8 cellular contexts compared by ENCODE assay signal in genomic region chr7:140646931-140647647, GRCh38. TPM values are rescaled to one million over a fixed set of nuclear protein-coding genes. Genes with fewer than 3 reads are reported as not detected.
DNase-seq lines count a peak whose midpoint lies in the region; ATAC-seq, FAIRE-seq and TF ChIP-seq lines count a peak whose summit lies in the region.

No MANE protein-coding gene starts in this region.

- H3K36me3 ChIP-seq in MG63 (no peaks in the 10 kb centered on the region), ectodermal cell (ENCODE audit: control insufficient read depth, insufficient read depth, low read length) (no peaks in the 10 kb centered on the region), mesendoderm (ENCODE audit: control insufficient read depth, insufficient read depth, low read length) (no peaks in the 10 kb centered on the region)

- no peak overlapping the region for H3K4ac ChIP-seq in mesendoderm (ENCODE audit: low read depth, low read length)

- H3K4me3 ChIP-seq in MG63 (no peak overlapping the region), ectodermal cell (ENCODE audit: insufficient read depth, low read depth, low read length) (no peak overlapping the region), mesendoderm (ENCODE audit: low read length) (no peak overlapping the region)

- no peaks in the 10 kb centered on the region for H3K27me3 ChIP-seq in MG63
- H3K27me3 ChIP-seq in ectodermal cell (ENCODE audit: control insufficient read depth, insufficient read depth, low read length, poor library complexity, severe bottlenecking): peaks cover 5% of the 10 kb centered on the region
- H3K27me3 ChIP-seq in mesendoderm (ENCODE audit: insufficient read depth, low read length, poor library complexity): no peaks in the 10 kb centered on the region

- no peak overlapping the region for H3K27ac Mint-ChIP-seq in T-cell

- H3K9me3 ChIP-seq in MG63 (no peaks in the 10 kb centered on the region), ectodermal cell (ENCODE audit: control insufficient read depth, low read length) (no peaks in the 10 kb centered on the region)

- no peak overlapping the region for H3K4me2 ChIP-seq in mesendoderm (ENCODE audit: low read length)

- no peaks in the 10 kb centered on the region for H3K79me1 ChIP-seq in mesendoderm (ENCODE audit: low read length)

- no peak overlapping the region for H4K8ac ChIP-seq in mesendoderm (ENCODE audit: low read depth, low read length)

- H2AK5ac ChIP-seq in mesendoderm (ENCODE audit: low read length): no peak overlapping the region

- no peak overlapping the region for H3K56ac ChIP-seq in mesendoderm (ENCODE audit: low read length)

- DNase-seq in activated CD4-positive, CD25-positive, alpha-beta regulatory T cell treated with anti-CD3 and anti-CD28 coated beads, Interleukin-2, amount 50 U/mL, for 72 hours: no peak
- DNase-seq in MG63: peak; percentile 48
- peak in 22 of 34 experiments; percentile 12 to 46 (median 22) for DNase-seq in T-cell
- peak; percentile 89 for DNase-seq in mesendoderm
- DNase-seq in H54 (ENCODE audit: insufficient read length, low spot score): no peak

- H2BK120ac ChIP-seq in mesendoderm (ENCODE audit: low read depth, low read length): no peak overlapping the region

- no peak overlapping the region for H3K9ac ChIP-seq in mesendoderm (ENCODE audit: low read length)

- H3K18ac ChIP-seq in mesendoderm (ENCODE audit: low read length): no peak overlapping the region

- H2BK15ac ChIP-seq in mesendoderm (replicated peaks; ENCODE audit: low read depth): no peak overlapping the region

- no peaks in the 10 kb centered on the region for H3K9me3 Mint-ChIP-seq in T-cell

- POLR2A ChIA-PET in T-cell (lab: Charles Lee): no interaction called here

- WGBS in ectodermal cell, 2 experiments: 30 to 37% methylated on average over 8 of the region's 8 CpGs
- no CpG with 5 or more reads among the region's 8 CpGs for WGBS in mesendoderm (ENCODE audit: extremely low coverage, insufficient coverage, low lambda C conversion rate)

- FAIRE-seq in H54 (lab: Jason Lieb, UNC): no peak

- no peak overlapping the region for H3K23ac ChIP-seq in mesendoderm (ENCODE audit: low read length)

- peaks cover 18 to 22% of the 10 kb centered on the region in 2 donors for H3K27me3 Mint-ChIP-seq in T-cell

- H3K36me3 Mint-ChIP-seq in T-cell: no peaks in the 10 kb centered on the region

- no peak overlapping the region for H4K5ac ChIP-seq in mesendoderm (ENCODE audit: low read length)

- CTCF ChIA-PET in T-cell (lab: Charles Lee): interaction anchor here (0.6 to 0.8 kb wide), 3 partner anchors 122 to 1948 kb away, joined by 3 to 7 read pairs (median 4); no protein-coding TSS in a partner anchor

- peak; percentile 70 to 80 for ATAC-seq in activated CD4-positive, CD25-positive, alpha-beta regulatory T cell treated with anti-CD3 and anti-CD28 coated beads, Interleukin-2, amount 50 U/mL, for 24 hours
- ATAC-seq in GM21825 (IDR thresholded peaks at IDR 0.05; ENCODE audit: unreplicated experiment): peak; percentile 76
- peak; percentile 83 to 92 (median 88) for ATAC-seq in T-cell (replicated peaks in 1 of 4)

- H3K4me1 Mint-ChIP-seq in T-cell: peaks cover 5 to 7% (median 7%) of the 10 kb centered on the region in 3 donors

- peaks cover 8% of the 10 kb centered on the region for H3K4me1 ChIP-seq in ectodermal cell (ENCODE audit: control insufficient read depth, insufficient read depth, low read length)
- H3K4me1 ChIP-seq in mesendoderm (ENCODE audit: control insufficient read depth, low read depth, low read length): no peaks in the 10 kb centered on the region

- H3K79me2 ChIP-seq in mesendoderm (ENCODE audit: control insufficient read depth, insufficient read depth, low read length): no peaks in the 10 kb centered on the region

- TF ChIP-seq POLR2A in H54 (IDR thresholded peaks at IDR 0.05; ENCODE audit: low read depth, low read length): no peak

- no peak overlapping the region for H3K4me3 Mint-ChIP-seq in T-cell

- H2BK5ac ChIP-seq in mesendoderm (ENCODE audit: low read length): no peak overlapping the region

- H3K27ac ChIP-seq in ectodermal cell (ENCODE audit: insufficient read depth, low read depth, low read length, poor library complexity, severe bottlenecking) (peak overlapping the region; percentile 16), mesendoderm (ENCODE audit: low read depth, low read length) (no peak overlapping the region)

RNA-seq across cellular contexts. Expression of gene DENND2A, which starts 6.5 kb away (rescaled TPM):
- total RNA-seq in MG63 (2014; rRNA removed; shearing (Covaris generic); ENCODE audit: low replicate concordance): 25.4 and 32.4 TPM in 2 replicates
- under 1 TPM in 1 of 5 donors, not detected in 4; 0.09 TPM for total RNA-seq in T-cell
- 35.7 TPM for polyA plus RNA-seq in ectodermal cell (2013, experiment 1 of 4)
- polyA plus RNA-seq in ectodermal cell (2013, experiment 2 of 4): 40.2 TPM
- polyA plus RNA-seq in ectodermal cell (2013, experiment 3 of 4): 24.3 TPM
- 29.5 TPM for polyA plus RNA-seq in ectodermal cell (2013, experiment 4 of 4)
- polyA plus RNA-seq in mesendoderm (2013, experiment 1 of 2): 3.6 TPM
- 4.0 TPM for polyA plus RNA-seq in mesendoderm (2013, experiment 2 of 2)

RNA-seq across cellular contexts. Expression of gene ADCK2, which starts 25.7 kb away (rescaled TPM):
- total RNA-seq in MG63 (2014; rRNA removed; shearing (Covaris generic); ENCODE audit: low replicate concordance): 15.7 and 37.2 TPM in 2 replicates
- total RNA-seq in T-cell: 10 to 100 TPM; 16.3 to 23.3 (median 20.2) TPM
- polyA plus RNA-seq in ectodermal cell (2013, experiment 1 of 4): 6.5 TPM
- 7.2 TPM for polyA plus RNA-seq in ectodermal cell (2013, experiment 2 of 4)
- polyA plus RNA-seq in ectodermal cell (2013, experiment 3 of 4): 5.1 TPM
- 4.9 TPM for polyA plus RNA-seq in ectodermal cell (2013, experiment 4 of 4)
- 3.9 TPM for polyA plus RNA-seq in mesendoderm (2013, experiment 1 of 2)
- 3.9 TPM for polyA plus RNA-seq in mesendoderm (2013, experiment 2 of 2)

RNA-seq across cellular contexts. Expression of gene NDUFB2, which starts 49.4 kb away (rescaled TPM):
- 196 and 288 TPM in 2 replicates for total RNA-seq in MG63 (2014; rRNA removed; shearing (Covaris generic); ENCODE audit: low replicate concordance)
- 100 to 1,000 TPM in 3 of 5 donors, 10 to 100 TPM in 2; 97.2 to 110 (median 103) TPM for total RNA-seq in T-cell
- polyA plus RNA-seq in ectodermal cell (2013, experiment 1 of 4): 182 TPM
- polyA plus RNA-seq in ectodermal cell (2013, experiment 2 of 4): 170 TPM
- 207 TPM for polyA plus RNA-seq in ectodermal cell (2013, experiment 3 of 4)
- 207 TPM for polyA plus RNA-seq in ectodermal cell (2013, experiment 4 of 4)
- polyA plus RNA-seq in mesendoderm (2013, experiment 1 of 2): 386 TPM
- 383 TPM for polyA plus RNA-seq in mesendoderm (2013, experiment 2 of 2)

Comparison
In these comparisons a context has a peak if more than half of its experiments do, and no peak if none do; other contexts are left out.
1. DNase-seq: peak in MG63 (single experiment), T-cell (22 of 34) and mesendoderm (single experiment); none in activated CD4-positive, CD25-positive, alpha-beta regulatory T cell treated with anti-CD3 and anti-CD28 coated beads, Interleukin-2, amount 50 U/mL, for 72 hours (single experiment) and H54 (single experiment).
2. RNA of gene DENND2A, which starts 6.5 kb away (total RNA-seq): 25.4 to 32.4 TPM in MG63; 0.09 TPM in T-cell; every median in the first group is over 10 times any median in the second.
3. Peak in every context shown above with its lines, with median percentiles within 50 percentile points of each other: ATAC-seq.